Comparison of ENCODE assay signal across 2 cellular contexts in the genomic region with DNA sequence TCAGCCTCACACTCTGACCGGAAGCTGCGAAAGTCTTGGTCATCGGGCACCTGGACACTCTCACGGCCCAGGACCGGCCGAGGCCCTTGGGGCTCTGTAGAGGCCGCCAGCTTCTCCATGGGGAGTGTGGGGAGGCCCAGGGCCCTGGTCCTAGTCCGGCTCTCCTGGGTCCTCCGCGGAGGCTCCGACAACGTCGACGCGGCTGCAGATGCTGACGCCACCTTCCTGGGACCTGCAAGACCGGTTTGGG.
TF ChIP-seq lines count a peak whose summit lies in the region.

No MANE protein-coding gene starts in this region.

TF ChIP-seq in SK-N-SH, 30 proteins besides CTCF, POLR2A, EP300 and RAD21:
- TF ChIP-seq, protein P1, sequence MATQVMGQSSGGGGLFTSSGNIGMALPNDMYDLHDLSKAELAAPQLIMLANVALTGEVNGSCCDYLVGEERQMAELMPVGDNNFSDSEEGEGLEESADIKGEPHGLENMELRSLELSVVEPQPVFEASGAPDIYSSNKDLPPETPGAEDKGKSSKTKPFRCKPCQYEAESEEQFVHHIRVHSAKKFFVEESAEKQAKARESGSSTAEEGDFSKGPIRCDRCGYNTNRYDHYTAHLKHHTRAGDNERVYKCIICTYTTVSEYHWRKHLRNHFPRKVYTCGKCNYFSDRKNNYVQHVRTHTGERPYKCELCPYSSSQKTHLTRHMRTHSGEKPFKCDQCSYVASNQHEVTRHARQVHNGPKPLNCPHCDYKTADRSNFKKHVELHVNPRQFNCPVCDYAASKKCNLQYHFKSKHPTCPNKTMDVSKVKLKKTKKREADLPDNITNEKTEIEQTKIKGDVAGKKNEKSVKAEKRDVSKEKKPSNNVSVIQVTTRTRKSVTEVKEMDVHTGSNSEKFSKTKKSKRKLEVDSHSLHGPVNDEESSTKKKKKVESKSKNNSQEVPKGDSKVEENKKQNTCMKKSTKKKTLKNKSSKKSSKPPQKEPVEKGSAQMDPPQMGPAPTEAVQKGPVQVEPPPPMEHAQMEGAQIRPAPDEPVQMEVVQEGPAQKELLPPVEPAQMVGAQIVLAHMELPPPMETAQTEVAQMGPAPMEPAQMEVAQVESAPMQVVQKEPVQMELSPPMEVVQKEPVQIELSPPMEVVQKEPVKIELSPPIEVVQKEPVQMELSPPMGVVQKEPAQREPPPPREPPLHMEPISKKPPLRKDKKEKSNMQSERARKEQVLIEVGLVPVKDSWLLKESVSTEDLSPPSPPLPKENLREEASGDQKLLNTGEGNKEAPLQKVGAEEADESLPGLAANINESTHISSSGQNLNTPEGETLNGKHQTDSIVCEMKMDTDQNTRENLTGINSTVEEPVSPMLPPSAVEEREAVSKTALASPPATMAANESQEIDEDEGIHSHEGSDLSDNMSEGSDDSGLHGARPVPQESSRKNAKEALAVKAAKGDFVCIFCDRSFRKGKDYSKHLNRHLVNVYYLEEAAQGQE (IDR thresholded peaks at IDR 0.05; ENCODE audit: low read depth, low read length): no peak
- TF ChIP-seq ELF1 (IDR thresholded peaks at IDR 0.05) (no peak), FOXJ3 (CRISPR knock-in tag; IDR thresholded peaks at IDR 0.05) (no peak), JUND (IDR thresholded peaks at IDR 0.05) (no peak), MEF2A (IDR thresholded peaks at IDR 0.05; ENCODE audit: borderline replicate concordance, low read depth) (no peak), SIN3A (IDR thresholded peaks at IDR 0.05; ENCODE audit: borderline replicate concordance, low read depth, low read length) (no peak), TCF12 (IDR thresholded peaks at IDR 0.05) (no peak), RFX5 (IDR thresholded peaks at IDR 0.05; ENCODE audit: low read length) (no peak), NFIC (IDR thresholded peaks at IDR 0.05; ENCODE audit: borderline replicate concordance) (no peak), RXRA (IDR thresholded peaks at IDR 0.05; ENCODE audit: borderline replicate concordance, low read depth) (no peak), YY1 (IDR thresholded peaks at IDR 0.05; ENCODE audit: low read depth) (no peak), TAF1 (IDR thresholded peaks at IDR 0.05; ENCODE audit: borderline replicate concordance, low read depth, low read length) (no peak), FOXM1 (IDR thresholded peaks at IDR 0.05; ENCODE audit: low read depth) (no peak)
- TF ChIP-seq, protein P2, sequence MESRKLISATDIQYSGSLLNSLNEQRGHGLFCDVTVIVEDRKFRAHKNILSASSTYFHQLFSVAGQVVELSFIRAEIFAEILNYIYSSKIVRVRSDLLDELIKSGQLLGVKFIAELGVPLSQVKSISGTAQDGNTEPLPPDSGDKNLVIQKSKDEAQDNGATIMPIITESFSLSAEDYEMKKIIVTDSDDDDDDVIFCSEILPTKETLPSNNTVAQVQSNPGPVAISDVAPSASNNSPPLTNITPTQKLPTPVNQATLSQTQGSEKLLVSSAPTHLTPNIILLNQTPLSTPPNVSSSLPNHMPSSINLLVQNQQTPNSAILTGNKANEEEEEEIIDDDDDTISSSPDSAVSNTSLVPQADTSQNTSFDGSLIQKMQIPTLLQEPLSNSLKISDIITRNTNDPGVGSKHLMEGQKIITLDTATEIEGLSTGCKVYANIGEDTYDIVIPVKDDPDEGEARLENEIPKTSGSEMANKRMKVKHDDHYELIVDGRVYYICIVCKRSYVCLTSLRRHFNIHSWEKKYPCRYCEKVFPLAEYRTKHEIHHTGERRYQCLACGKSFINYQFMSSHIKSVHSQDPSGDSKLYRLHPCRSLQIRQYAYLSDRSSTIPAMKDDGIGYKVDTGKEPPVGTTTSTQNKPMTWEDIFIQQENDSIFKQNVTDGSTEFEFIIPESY (IDR thresholded peaks at IDR 0.05; ENCODE audit: borderline replicate concordance, low read depth): no peak
- TF ChIP-seq, protein P3, sequence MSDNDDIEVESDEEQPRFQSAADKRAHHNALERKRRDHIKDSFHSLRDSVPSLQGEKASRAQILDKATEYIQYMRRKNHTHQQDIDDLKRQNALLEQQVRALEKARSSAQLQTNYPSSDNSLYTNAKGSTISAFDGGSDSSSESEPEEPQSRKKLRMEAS (IDR thresholded peaks at IDR 0.05; ENCODE audit: low read depth): no peak
- TF ChIP-seq, protein P4, sequence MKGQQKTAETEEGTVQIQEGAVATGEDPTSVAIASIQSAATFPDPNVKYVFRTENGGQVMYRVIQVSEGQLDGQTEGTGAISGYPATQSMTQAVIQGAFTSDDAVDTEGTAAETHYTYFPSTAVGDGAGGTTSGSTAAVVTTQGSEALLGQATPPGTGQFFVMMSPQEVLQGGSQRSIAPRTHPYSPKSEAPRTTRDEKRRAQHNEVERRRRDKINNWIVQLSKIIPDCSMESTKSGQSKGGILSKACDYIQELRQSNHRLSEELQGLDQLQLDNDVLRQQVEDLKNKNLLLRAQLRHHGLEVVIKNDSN (IDR thresholded peaks at IDR 0.05; ENCODE audit: borderline replicate concordance, low read depth): no peak

TF ChIP-seq in SK-N-SH treated with all-trans-retinoic acid at 6 μM for 48 hours, 23 proteins besides CTCF, POLR2A, EP300 and RAD21 (continued from another document):
- TF ChIP-seq, protein P5, sequence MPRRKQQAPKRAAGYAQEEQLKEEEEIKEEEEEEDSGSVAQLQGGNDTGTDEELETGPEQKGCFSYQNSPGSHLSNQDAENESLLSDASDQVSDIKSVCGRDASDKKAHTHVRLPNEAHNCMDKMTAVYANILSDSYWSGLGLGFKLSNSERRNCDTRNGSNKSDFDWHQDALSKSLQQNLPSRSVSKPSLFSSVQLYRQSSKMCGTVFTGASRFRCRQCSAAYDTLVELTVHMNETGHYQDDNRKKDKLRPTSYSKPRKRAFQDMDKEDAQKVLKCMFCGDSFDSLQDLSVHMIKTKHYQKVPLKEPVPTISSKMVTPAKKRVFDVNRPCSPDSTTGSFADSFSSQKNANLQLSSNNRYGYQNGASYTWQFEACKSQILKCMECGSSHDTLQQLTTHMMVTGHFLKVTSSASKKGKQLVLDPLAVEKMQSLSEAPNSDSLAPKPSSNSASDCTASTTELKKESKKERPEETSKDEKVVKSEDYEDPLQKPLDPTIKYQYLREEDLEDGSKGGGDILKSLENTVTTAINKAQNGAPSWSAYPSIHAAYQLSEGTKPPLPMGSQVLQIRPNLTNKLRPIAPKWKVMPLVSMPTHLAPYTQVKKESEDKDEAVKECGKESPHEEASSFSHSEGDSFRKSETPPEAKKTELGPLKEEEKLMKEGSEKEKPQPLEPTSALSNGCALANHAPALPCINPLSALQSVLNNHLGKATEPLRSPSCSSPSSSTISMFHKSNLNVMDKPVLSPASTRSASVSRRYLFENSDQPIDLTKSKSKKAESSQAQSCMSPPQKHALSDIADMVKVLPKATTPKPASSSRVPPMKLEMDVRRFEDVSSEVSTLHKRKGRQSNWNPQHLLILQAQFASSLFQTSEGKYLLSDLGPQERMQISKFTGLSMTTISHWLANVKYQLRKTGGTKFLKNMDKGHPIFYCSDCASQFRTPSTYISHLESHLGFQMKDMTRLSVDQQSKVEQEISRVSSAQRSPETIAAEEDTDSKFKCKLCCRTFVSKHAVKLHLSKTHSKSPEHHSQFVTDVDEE (CRISPR knock-in tag; IDR thresholded peaks at IDR 0.05): no peak
- no peak for TF ChIP-seq PPARA (CRISPR knock-in tag; IDR thresholded peaks at IDR 0.05; ENCODE audit: borderline replicate concordance)
- TF ChIP-seq, protein P6, sequence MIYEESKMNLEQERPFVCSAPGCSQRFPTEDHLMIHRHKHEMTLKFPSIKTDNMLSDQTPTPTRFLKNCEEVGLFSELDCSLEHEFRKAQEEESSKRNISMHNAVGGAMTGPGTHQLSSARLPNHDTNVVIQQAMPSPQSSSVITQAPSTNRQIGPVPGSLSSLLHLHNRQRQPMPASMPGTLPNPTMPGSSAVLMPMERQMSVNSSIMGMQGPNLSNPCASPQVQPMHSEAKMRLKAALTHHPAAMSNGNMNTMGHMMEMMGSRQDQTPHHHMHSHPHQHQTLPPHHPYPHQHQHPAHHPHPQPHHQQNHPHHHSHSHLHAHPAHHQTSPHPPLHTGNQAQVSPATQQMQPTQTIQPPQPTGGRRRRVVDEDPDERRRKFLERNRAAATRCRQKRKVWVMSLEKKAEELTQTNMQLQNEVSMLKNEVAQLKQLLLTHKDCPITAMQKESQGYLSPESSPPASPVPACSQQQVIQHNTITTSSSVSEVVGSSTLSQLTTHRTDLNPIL (CRISPR knock-in tag; IDR thresholded peaks at IDR 0.05; ENCODE audit: low read depth): no peak
- no peak for TF ChIP-seq ISL1 (CRISPR knock-in tag; IDR thresholded peaks at IDR 0.05)
- TF ChIP-seq ZNF70 (CRISPR knock-in tag; IDR thresholded peaks at IDR 0.05): no peak
- no peak for TF ChIP-seq BACH2 (CRISPR knock-in tag; IDR thresholded peaks at IDR 0.05; ENCODE audit: borderline replicate concordance)
- no peak for TF ChIP-seq ZNF565 (CRISPR knock-in tag; conservative IDR thresholded peaks at IDR 0.05; ENCODE audit: low read depth)
- no peak for TF ChIP-seq GLIS3 (CRISPR knock-in tag; IDR thresholded peaks at IDR 0.05)
- no peak for TF ChIP-seq RARB (CRISPR knock-in tag; IDR thresholded peaks at IDR 0.05)
- no peak for TF ChIP-seq TOX (CRISPR knock-in tag; IDR thresholded peaks at IDR 0.05; ENCODE audit: borderline replicate concordance)
- no peak for TF ChIP-seq ARNTL (CRISPR knock-in tag; IDR thresholded peaks at IDR 0.05; ENCODE audit: borderline replicate concordance, low read depth)
